In genomic region chr1:231037585-231038517, GRCh38 we compare ENCODE assay signal across 12 cellular contexts. TPM values are rescaled to one million over a fixed set of nuclear protein-coding genes. Genes with fewer than 3 reads are reported as not detected.
DNase-seq lines count a peak whose midpoint lies in the region; ATAC-seq and TF ChIP-seq lines count a peak whose summit lies in the region.
"Had no signal": no experiment of that assay in that cellular context is flagged by ENCODE, and none has a peak within 500 bp of the region (broad histone marks: within the 10 kb centered on the region; RNA-seq: fewer than 3 reads in every experiment).

No MANE protein-coding gene starts in this region.

- H3K4me1 ChIP-seq in BLaER1, result peaks cover 64% of the 10 kb centered on the region

- H3K27me3 ChIP-seq in BLaER1, result peaks cover 19% of the 10 kb centered on the region

- H3K4me3 ChIP-seq in BLaER1, result no peak overlapping the region

- no peaks in the 10 kb centered on the region for H3K36me3 ChIP-seq in BLaER1

- H3K27ac ChIP-seq in BLaER1, result no peak overlapping the region

- H3K9me3 ChIP-seq in BLaER1, result no peaks in the 10 kb centered on the region

- peak overlapping the region; percentile 78 for H3K4me2 ChIP-seq in BLaER1

- H3K27me3 Mint-ChIP-seq in mesothelial cell of epicardium (ENCODE audit: low read depth), result peaks cover 3% of the 10 kb centered on the region

- peaks cover 22% of the 10 kb centered on the region for H3K4me1 Mint-ChIP-seq in mesothelial cell of epicardium

- H3K36me3 Mint-ChIP-seq in mesothelial cell of epicardium, result peaks cover 6% of the 10 kb centered on the region

- peaks cover 66% of the 10 kb centered on the region for H4K20me1 ChIP-seq in BLaER1

- H3K4me3 Mint-ChIP-seq in mesothelial cell of epicardium, result peak overlapping the region; percentile 74

- peak; percentile 78 for DNase-seq in ELF-1 (ENCODE audit: low read depth, low spot score)
- peak; percentile 93 for DNase-seq in amniotic epithelial cell (ENCODE audit: low read depth)
- no peak for DNase-seq in mesothelial cell of epicardium (ENCODE audit: low spot score in 2 of 2, unreplicated experiment in 2 of 2)
- DNase-seq in NCI-H1694 (lab: John Stamatoyannopoulos, UW), result no peak
- DNase-seq in NCI-H146 (lab: John Stamatoyannopoulos, UW), result no peak
- no peak for DNase-seq in activated CD4-positive, CD25-positive, alpha-beta regulatory T cell treated with anti-CD3 and anti-CD28 coated beads, Interleukin-2, amount 50 U/mL, for 72 hours
- DNase-seq: activated CD8-positive, alpha-beta memory T cell treated with anti-CD3 and anti-CD28 coated beads, Interleukin-2, amount 50 U/mL, for 48 hours; NCI-H2171; stimulated activated CD4-positive, alpha-beta T cell treated with anti-CD3 and anti-CD28 coated beads, Interleukin-2, amount 100 ng/mL, for 24 hours; stimulated activated naive CD4-positive, alpha-beta T cell had no signal

- peak overlapping the region; percentile 74 for H3K27ac Mint-ChIP-seq in mesothelial cell of epicardium

- no peak for ATAC-seq in SK-N-SH treated with all-trans-retinoic acid at 6 μM for 48 hours

- H3K9ac ChIP-seq in BLaER1, result no peak overlapping the region

- H3K9me3 Mint-ChIP-seq in mesothelial cell of epicardium, result no peaks in the 10 kb centered on the region

- TF ChIP-seq CTCF in mesothelial cell of epicardium (IDR thresholded peaks at IDR 0.05; ENCODE audit: unreplicated experiment), result no peak

TF ChIP-seq in SK-N-SH treated with all-trans-retinoic acid at 6 μM for 48 hours, 23 proteins besides CTCF, POLR2A, EP300 and RAD21:
- no peak for TF ChIP-seq RARB (CRISPR knock-in tag; IDR thresholded peaks at IDR 0.05)
- TF ChIP-seq GLIS3 (CRISPR knock-in tag; IDR thresholded peaks at IDR 0.05), result no peak
- TF ChIP-seq ZFP30 (CRISPR knock-in tag; IDR thresholded peaks at IDR 0.05), result no peak
- no peak for TF ChIP-seq ZNF70 (CRISPR knock-in tag; IDR thresholded peaks at IDR 0.05)
- no peak for TF ChIP-seq PPARA (CRISPR knock-in tag; IDR thresholded peaks at IDR 0.05; ENCODE audit: borderline replicate concordance)
- TF ChIP-seq SNAI2 (CRISPR knock-in tag; IDR thresholded peaks at IDR 0.05), result no peak
- no peak for TF ChIP-seq CSDC2 (CRISPR knock-in tag; IDR thresholded peaks at IDR 0.05)
- no peak for TF ChIP-seq TOX (CRISPR knock-in tag; IDR thresholded peaks at IDR 0.05; ENCODE audit: borderline replicate concordance)
- TF ChIP-seq, protein P1, sequence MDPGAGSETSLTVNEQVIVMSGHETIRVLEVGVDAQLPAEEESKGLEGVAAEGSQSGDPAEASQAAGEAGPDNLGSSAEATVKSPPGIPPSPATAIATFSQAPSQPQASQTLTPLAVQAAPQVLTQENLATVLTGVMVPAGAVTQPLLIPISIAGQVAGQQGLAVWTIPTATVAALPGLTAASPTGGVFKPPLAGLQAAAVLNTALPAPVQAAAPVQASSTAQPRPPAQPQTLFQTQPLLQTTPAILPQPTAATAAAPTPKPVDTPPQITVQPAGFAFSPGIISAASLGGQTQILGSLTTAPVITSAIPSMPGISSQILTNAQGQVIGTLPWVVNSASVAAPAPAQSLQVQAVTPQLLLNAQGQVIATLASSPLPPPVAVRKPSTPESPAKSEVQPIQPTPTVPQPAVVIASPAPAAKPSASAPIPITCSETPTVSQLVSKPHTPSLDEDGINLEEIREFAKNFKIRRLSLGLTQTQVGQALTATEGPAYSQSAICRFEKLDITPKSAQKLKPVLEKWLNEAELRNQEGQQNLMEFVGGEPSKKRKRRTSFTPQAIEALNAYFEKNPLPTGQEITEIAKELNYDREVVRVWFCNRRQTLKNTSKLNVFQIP (CRISPR knock-in tag; IDR thresholded peaks at IDR 0.05; ENCODE audit: borderline replicate concordance, low read depth), result no peak
- no peak for TF ChIP-seq CSRNP3 (CRISPR knock-in tag; IDR thresholded peaks at IDR 0.05)
- TF ChIP-seq ZFP3 (CRISPR knock-in tag; IDR thresholded peaks at IDR 0.05), result no peak
- no peak for TF ChIP-seq BACH2 (CRISPR knock-in tag; IDR thresholded peaks at IDR 0.05; ENCODE audit: borderline replicate concordance)
- TF ChIP-seq, protein P2, sequence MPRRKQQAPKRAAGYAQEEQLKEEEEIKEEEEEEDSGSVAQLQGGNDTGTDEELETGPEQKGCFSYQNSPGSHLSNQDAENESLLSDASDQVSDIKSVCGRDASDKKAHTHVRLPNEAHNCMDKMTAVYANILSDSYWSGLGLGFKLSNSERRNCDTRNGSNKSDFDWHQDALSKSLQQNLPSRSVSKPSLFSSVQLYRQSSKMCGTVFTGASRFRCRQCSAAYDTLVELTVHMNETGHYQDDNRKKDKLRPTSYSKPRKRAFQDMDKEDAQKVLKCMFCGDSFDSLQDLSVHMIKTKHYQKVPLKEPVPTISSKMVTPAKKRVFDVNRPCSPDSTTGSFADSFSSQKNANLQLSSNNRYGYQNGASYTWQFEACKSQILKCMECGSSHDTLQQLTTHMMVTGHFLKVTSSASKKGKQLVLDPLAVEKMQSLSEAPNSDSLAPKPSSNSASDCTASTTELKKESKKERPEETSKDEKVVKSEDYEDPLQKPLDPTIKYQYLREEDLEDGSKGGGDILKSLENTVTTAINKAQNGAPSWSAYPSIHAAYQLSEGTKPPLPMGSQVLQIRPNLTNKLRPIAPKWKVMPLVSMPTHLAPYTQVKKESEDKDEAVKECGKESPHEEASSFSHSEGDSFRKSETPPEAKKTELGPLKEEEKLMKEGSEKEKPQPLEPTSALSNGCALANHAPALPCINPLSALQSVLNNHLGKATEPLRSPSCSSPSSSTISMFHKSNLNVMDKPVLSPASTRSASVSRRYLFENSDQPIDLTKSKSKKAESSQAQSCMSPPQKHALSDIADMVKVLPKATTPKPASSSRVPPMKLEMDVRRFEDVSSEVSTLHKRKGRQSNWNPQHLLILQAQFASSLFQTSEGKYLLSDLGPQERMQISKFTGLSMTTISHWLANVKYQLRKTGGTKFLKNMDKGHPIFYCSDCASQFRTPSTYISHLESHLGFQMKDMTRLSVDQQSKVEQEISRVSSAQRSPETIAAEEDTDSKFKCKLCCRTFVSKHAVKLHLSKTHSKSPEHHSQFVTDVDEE (CRISPR knock-in tag; IDR thresholded peaks at IDR 0.05), result no peak

RNA-seq across cellular contexts. Expression of gene FAM89A, which starts 2.2 kb away (rescaled TPM):
- total RNA-seq in mesothelial cell of epicardium, result 11.8 to 14.6 TPM (median 14.2 TPM) in 3 replicates

RNA-seq across cellular contexts. Expression of gene ARV1, which starts 59.0 kb away (rescaled TPM):
- 10.2 to 11.0 TPM (median 10.6 TPM) in 3 replicates for total RNA-seq in mesothelial cell of epicardium

RNA-seq across cellular contexts. Expression of gene TTC13, which starts 59.2 kb away (rescaled TPM):
- total RNA-seq in mesothelial cell of epicardium, result 15.5 to 16.2 TPM (median 15.6 TPM) in 3 replicates

Comparison
In these comparisons a context has a peak if more than half of its experiments do, and no peak if none do; other contexts are left out.
1. DNase-seq: peak in ELF-1 (single experiment) and amniotic epithelial cell (single experiment); none in mesothelial cell of epicardium (0 of 2), NCI-H1694 (single experiment), NCI-H146 (single experiment) and activated CD4-positive, CD25-positive, alpha-beta regulatory T cell treated with anti-CD3 and anti-CD28 coated beads, Interleukin-2, amount 50 U/mL, for 72 hours (single experiment).